In the genomic region with DNA sequence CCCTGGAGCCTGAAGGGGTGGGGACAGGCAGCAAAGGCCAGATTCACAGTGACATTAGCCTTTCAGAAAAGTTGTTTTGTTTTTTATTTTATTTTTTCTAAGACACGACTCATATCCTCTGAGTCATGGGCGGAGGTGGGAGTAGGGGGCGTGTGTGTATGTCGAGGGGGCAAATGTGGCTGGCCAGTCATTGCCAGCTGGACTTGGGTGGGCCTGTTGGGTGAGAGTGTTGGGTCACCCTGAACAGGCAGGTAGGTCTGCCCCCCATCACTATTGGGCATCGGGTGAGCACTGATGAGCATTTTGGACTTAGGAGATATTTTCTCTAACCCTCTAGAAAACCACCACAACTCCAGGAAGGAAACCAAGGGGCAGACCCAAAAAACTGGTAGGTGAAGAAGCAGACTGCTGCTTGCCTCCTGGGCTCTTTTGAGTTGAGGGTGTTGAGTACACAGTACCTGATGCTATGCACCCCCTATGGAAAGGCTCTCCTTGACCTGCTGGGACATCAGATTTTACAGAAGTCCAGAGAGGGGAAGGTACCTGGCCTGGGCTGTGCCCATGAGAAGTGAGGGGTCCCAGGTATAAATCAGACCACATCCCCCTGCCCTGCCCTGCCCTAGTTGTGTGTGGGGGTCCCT, we compare ENCODE assay signal across 8 cellular contexts. TPM values are rescaled to one million over a fixed set of nuclear protein-coding genes. Genes with fewer than 3 reads are reported as not detected.
DNase-seq lines count a peak whose midpoint lies in the region; ATAC-seq and TF ChIP-seq lines count a peak whose summit lies in the region.

No MANE protein-coding gene starts in this region.

- no peak overlapping the region for H3K4me3 ChIP-seq in smooth muscle cell
- H3K4me3 ChIP-seq in mucosa of descending colon, result no peak overlapping the region

- H3K9me3 ChIP-seq in smooth muscle cell (replicated peaks; ENCODE audit: low read depth) (no peaks in the 10 kb centered on the region), mucosa of descending colon (no peaks in the 10 kb centered on the region)

- H3K27me3 Mint-ChIP-seq in T-helper 1 cell treated with Interleukin-12 subunit alpha and Interleukin-12 subunit beta and Interleukin-4 antibody, amounts not matched to agents 30 μg/mL and 1 μg/mL, for 36 hours (ENCODE audit: low read depth), result no peaks in the 10 kb centered on the region
- H3K27me3 Mint-ChIP-seq in endothelial cell (ENCODE audit: unreplicated experiment), result peaks cover 10% of the 10 kb centered on the region

- H3K27ac ChIP-seq in RWPE1, result peak overlapping the region; percentile 87
- H3K27ac ChIP-seq in smooth muscle cell (ENCODE audit: low read depth), result peak overlapping the region; percentile 91

- H3K36me3 Mint-ChIP-seq in T-helper 1 cell treated with Interleukin-12 subunit alpha and Interleukin-12 subunit beta and Interleukin-4 antibody, amounts not matched to agents 30 μg/mL and 1 μg/mL, for 36 hours (ENCODE audit: low read depth), result peaks cover 30% of the 10 kb centered on the region
- H3K36me3 Mint-ChIP-seq in endothelial cell (ENCODE audit: low read depth, unreplicated experiment), result peaks cover 26% of the 10 kb centered on the region

- H3F3A ChIP-seq in smooth muscle cell (ENCODE audit: low read depth), result peaks cover 7% of the 10 kb centered on the region

- no peak overlapping the region for H3K4me3 Mint-ChIP-seq in T-helper 1 cell treated with Interleukin-12 subunit alpha and Interleukin-12 subunit beta and Interleukin-4 antibody, amounts not matched to agents 30 μg/mL and 1 μg/mL, for 36 hours
- H3K4me3 Mint-ChIP-seq in endothelial cell (ENCODE audit: unreplicated experiment), result no peak overlapping the region

- peaks cover 51% of the 10 kb centered on the region for H3K4me1 Mint-ChIP-seq in T-helper 1 cell treated with Interleukin-12 subunit alpha and Interleukin-12 subunit beta and Interleukin-4 antibody, amounts not matched to agents 30 μg/mL and 1 μg/mL, for 36 hours (ENCODE audit: low read depth)
- peaks cover 11% of the 10 kb centered on the region for H3K4me1 Mint-ChIP-seq in endothelial cell (ENCODE audit: unreplicated experiment)

- no peak for ATAC-seq in mucosa of descending colon

- CTCF ChIA-PET in RWPE1 (lab: Yijun Ruan, JAX), result interaction anchor here (0.5 to 1.3 kb wide), 5 partner anchors 47 to 733 kb away, joined by 3 to 9 read pairs (median 4); no protein-coding TSS in a partner anchor

- peaks cover 7% of the 10 kb centered on the region for H3K79me2 ChIP-seq in smooth muscle cell (ENCODE audit: low read depth)

- no peaks in the 10 kb centered on the region for H3K27me3 ChIP-seq in smooth muscle cell (ENCODE audit: low read depth)

- intact Hi-C loops in mucosa of descending colon (cut with DNase I, micrococcal nuclease), result loop anchor here (10.0 kb wide), 1 partner anchor 172 kb away; no protein-coding TSS in a partner anchor

- WGBS in smooth muscle cell (ENCODE audit: low lambda C conversion rate), result 44% methylated on average over 5 of the region's 5 CpGs

- peaks cover 10% of the 10 kb centered on the region for H3K4me1 ChIP-seq in smooth muscle cell (ENCODE audit: low read depth)
- peaks cover 10% of the 10 kb centered on the region for H3K4me1 ChIP-seq in mucosa of descending colon (ENCODE audit: low read depth)

- peak overlapping the region; percentile 71 for H3K27ac Mint-ChIP-seq in T-helper 1 cell treated with Interleukin-12 subunit alpha and Interleukin-12 subunit beta and Interleukin-4 antibody, amounts not matched to agents 30 μg/mL and 1 μg/mL, for 36 hours
- peak overlapping the region; percentile 5 for H3K27ac Mint-ChIP-seq in endothelial cell (ENCODE audit: unreplicated experiment)

- no peak overlapping the region for H2AFZ ChIP-seq in smooth muscle cell (ENCODE audit: low read depth)

- H3K36me3 ChIP-seq in smooth muscle cell (ENCODE audit: low read depth) (no peaks in the 10 kb centered on the region), mucosa of descending colon (ENCODE audit: low read depth) (no peaks in the 10 kb centered on the region)

- H4K20me1 ChIP-seq in smooth muscle cell (ENCODE audit: low read depth), result peaks cover 18% of the 10 kb centered on the region

- TF ChIP-seq CTCF in RWPE1 (conservative IDR thresholded peaks at IDR 0.05; ENCODE audit: low read depth) (no peak), endothelial cell (IDR thresholded peaks at IDR 0.05; ENCODE audit: unreplicated experiment) (no peak), smooth muscle cell (IDR thresholded peaks at IDR 0.05; ENCODE audit: borderline replicate concordance, insufficient read depth, poor library complexity, severe bottlenecking) (no peak), mucosa of descending colon (IDR thresholded peaks at IDR 0.05) (no peak)

- H3K9ac ChIP-seq in smooth muscle cell (ENCODE audit: low read depth), result peak overlapping the region; percentile 39

- POLR2A ChIA-PET in RWPE1 (lab: Yijun Ruan, JAX; ENCODE audit: low non-redundant PET), result no interaction called here

- H3K4me2 ChIP-seq in smooth muscle cell, result peak overlapping the region; percentile 37

- no peaks in the 10 kb centered on the region for H3K9me3 Mint-ChIP-seq in T-helper 1 cell treated with Interleukin-12 subunit alpha and Interleukin-12 subunit beta and Interleukin-4 antibody, amounts not matched to agents 30 μg/mL and 1 μg/mL, for 36 hours
- no peaks in the 10 kb centered on the region for H3K9me3 Mint-ChIP-seq in endothelial cell (ENCODE audit: unreplicated experiment)

- DNase-seq in T-helper 1 cell (no peak), RWPE1 (ENCODE audit: low spot score) (no peak), endothelial cell (ENCODE audit: low spot score) (no peak), smooth muscle cell (lab: John Stamatoyannopoulos, UW; ENCODE audit: unreplicated experiment) (no peak), NCI-H774 (lab: John Stamatoyannopoulos, UW) (no peak), SKM-1 treated with dmso at 0.1 percent for 144 hours (lab: John Stamatoyannopoulos, UW; ENCODE audit: unreplicated experiment) (no peak), mucosa of descending colon (no peak)

RNA-seq across cellular contexts. Expression of gene SMIM29, which starts 5.6 kb away (rescaled TPM):
- 44.3 TPM for total RNA-seq in endothelial cell (ENCODE audit: unreplicated experiment)
- 13.6 and 29.7 TPM in 2 replicates for total RNA-seq in smooth muscle cell
- 29.2 and 33.4 TPM in 2 replicates for polyA plus RNA-seq in smooth muscle cell
- 10 to 100 TPM in 2 of 3 donors, 1 to 10 TPM in 1; 6.5 to 15.1 (median 11.2) TPM for total RNA-seq in mucosa of descending colon

RNA-seq across cellular contexts. Expression of gene HMGA1, which starts 6.6 kb away (rescaled TPM):
- total RNA-seq in endothelial cell (ENCODE audit: unreplicated experiment) (528 TPM), smooth muscle cell (35.2 and 41.8 TPM in 2 replicates), mucosa of descending colon (100 to 1,000 TPM in 2 of 3 donors, 10 to 100 TPM in 1; 49.4 to 176 (median 124) TPM)
- 69.9 and 105 TPM in 2 replicates for polyA plus RNA-seq in smooth muscle cell
